ENCODE assay signal across 9 cellular contexts in genomic region chr6:32816746-32817204, GRCh38. TPM values are rescaled to one million over a fixed set of nuclear protein-coding genes. Genes with fewer than 3 reads are reported as not detected.
DNase-seq lines count a peak whose midpoint lies in the region; ATAC-seq, FAIRE-seq and TF ChIP-seq lines count a peak whose summit lies in the region.
"Had no signal": no experiment of that assay in that cellular context is flagged by ENCODE, and none has a peak within 500 bp of the region (broad histone marks: within the 10 kb centered on the region; RNA-seq: fewer than 3 reads in every experiment).

HLA-DOB (minus strand) TSS chr6:32817002; CDS start chr6:32816951, 51 bp downstream.

- no peaks in the 10 kb centered on the region for H3K36me3 Mint-ChIP-seq in activated CD4-positive, alpha-beta T cell treated with anti-CD3 and anti-CD28 coated beads, Interleukin-2, amount 10 ng/mL, durations not matched to agents 7 days and 5 days (ENCODE audit: low read depth)

- no peaks in the 10 kb centered on the region for H3K79me2 ChIP-seq in SK-N-SH (ENCODE audit: insufficient read depth)

- H2AFZ ChIP-seq in SK-N-SH (ENCODE audit: low read depth), result no peak within 1 kb of the TSS

- 5% methylated on average over 3 of the region's 3 CpGs for WGBS in SK-N-SH (ENCODE audit: low lambda C conversion rate)

- no peaks in the 10 kb centered on the region for H3K9me3 ChIP-seq in SK-N-SH

- ATAC-seq in GM21381 (IDR thresholded peaks at IDR 0.05; ENCODE audit: unreplicated experiment) (peak; percentile 49), HG03025 (IDR thresholded peaks at IDR 0.05; ENCODE audit: low FRiP score, unreplicated experiment) (no peak)

- H3K27me3 ChIP-seq in SK-N-SH (ENCODE audit: insufficient read depth), result peaks cover 40% of the 10 kb centered on the region

- H3K4me3 ChIP-seq in SK-N-SH (ENCODE audit: low read depth in 2 of 2, low read length in 1 of 2), result no peak within 1 kb of the TSS

- TF ChIP-seq CTCF in SK-N-SH (IDR thresholded peaks at IDR 0.05), result no peak

- no peak within 1 kb of the TSS for H3K27ac Mint-ChIP-seq in activated CD4-positive, alpha-beta T cell treated with anti-CD3 and anti-CD28 coated beads, Interleukin-2, amount 10 ng/mL, durations not matched to agents 7 days and 5 days

- H3K36me3 ChIP-seq in SK-N-SH (replicated peaks in 1 of 2; ENCODE audit: control insufficient read depth in 1 of 2, insufficient read depth in 2 of 2, low read length in 1 of 2), result no peaks in the 10 kb centered on the region

- no peak for TF ChIP-seq RAD21 in SK-N-SH (IDR thresholded peaks at IDR 0.05; ENCODE audit: low read length)

- H3K27me3 Mint-ChIP-seq in activated CD4-positive, alpha-beta T cell treated with anti-CD3 and anti-CD28 coated beads, Interleukin-2, amount 10 ng/mL, durations not matched to agents 7 days and 5 days, result no peaks in the 10 kb centered on the region

- no peak within 1 kb of the TSS for H3K27ac ChIP-seq in SK-N-SH (ENCODE audit: low read depth in 2 of 2, low read length in 1 of 2)

- TF ChIP-seq EP300 in SK-N-SH (IDR thresholded peaks at IDR 0.05; ENCODE audit: borderline replicate concordance in 1 of 2, low read depth in 1 of 2, low read length in 1 of 2), result no peak

- H3K4me2 ChIP-seq in SK-N-SH, result no peak within 1 kb of the TSS

- peak; percentile 29 to 30 for DNase-seq in AML-193 (lab: John Stamatoyannopoulos, UW)
- no peak for DNase-seq in SK-N-SH
- peak; percentile 35 for DNase-seq in iPS-NIHi7 (ENCODE audit: extremely low spot score)
- no peak for DNase-seq in GM19239 (ENCODE audit: insufficient read length, low spot score)
- no peak for DNase-seq in stimulated activated CD4-positive, alpha-beta T cell treated with anti-CD3 and anti-CD28 coated beads, Interleukin-1b, Interleukin-23, amount 100 ng/mL, for 48 hours
- no peak for DNase-seq in activated CD4-positive, alpha-beta T cell treated with anti-CD3 and anti-CD28 coated beads, Interleukin-2, amount 10 ng/mL, durations not matched to agents 7 days and 5 days

- no peaks in the 10 kb centered on the region for H3K9me3 Mint-ChIP-seq in activated CD4-positive, alpha-beta T cell treated with anti-CD3 and anti-CD28 coated beads, Interleukin-2, amount 10 ng/mL, durations not matched to agents 7 days and 5 days

- no peaks in the 10 kb centered on the region for H3K9me2 ChIP-seq in SK-N-SH

- CTCF ChIA-PET in SK-N-SH (lab: Yijun Ruan, JAX), result no interaction called here
- CTCF ChIA-PET in activated CD4-positive, alpha-beta T cell treated with anti-CD3 and anti-CD28 coated beads, Interleukin-2, amount 10 ng/mL, durations not matched to agents 7 days and 5 days (lab: Charles Lee), result no interaction called here

- H3K9ac ChIP-seq in SK-N-SH, result no peak within 1 kb of the TSS

- no peaks in the 10 kb centered on the region for H3F3A ChIP-seq in SK-N-SH (replicated peaks; ENCODE audit: insufficient read depth)

- no peaks in the 10 kb centered on the region for H4K20me1 ChIP-seq in SK-N-SH (ENCODE audit: insufficient read depth)

- H3K4me1 ChIP-seq in SK-N-SH (ENCODE audit: control insufficient read depth in 1 of 2, insufficient read depth in 2 of 2, low read depth in 1 of 2, low read length in 1 of 2), result no peaks in the 10 kb centered on the region

- peaks cover 7% of the 10 kb centered on the region for H3K4me1 Mint-ChIP-seq in activated CD4-positive, alpha-beta T cell treated with anti-CD3 and anti-CD28 coated beads, Interleukin-2, amount 10 ng/mL, durations not matched to agents 7 days and 5 days

- no peak for FAIRE-seq in GM19239 (lab: Jason Lieb, UNC)

- POLR2A ChIA-PET in SK-N-SH (lab: Yijun Ruan, JAX), result no interaction called here
- POLR2A ChIA-PET in activated CD4-positive, alpha-beta T cell treated with anti-CD3 and anti-CD28 coated beads, Interleukin-2, amount 10 ng/mL, durations not matched to agents 7 days and 5 days (lab: Charles Lee), result no interaction called here

- H3K4me3 Mint-ChIP-seq in activated CD4-positive, alpha-beta T cell treated with anti-CD3 and anti-CD28 coated beads, Interleukin-2, amount 10 ng/mL, durations not matched to agents 7 days and 5 days, result no peak within 1 kb of the TSS

TF ChIP-seq in SK-N-SH, 30 proteins besides CTCF, POLR2A, EP300 and RAD21:
- TF ChIP-seq ZBTB33 (IDR thresholded peaks at IDR 0.05; ENCODE audit: borderline replicate concordance, low read depth) (no peak), RFX5 (IDR thresholded peaks at IDR 0.05; ENCODE audit: low read length) (peak; percentile 97), SIN3A (IDR thresholded peaks at IDR 0.05; ENCODE audit: borderline replicate concordance, low read depth, low read length) (no peak), YY1 (IDR thresholded peaks at IDR 0.05; ENCODE audit: low read depth) (no peak), POLR2AphosphoS5 (IDR thresholded peaks at IDR 0.05; ENCODE audit: low read depth, low read length) (no peak), FOXM1 (IDR thresholded peaks at IDR 0.05; ENCODE audit: low read depth) (no peak)

RNA-seq across cellular contexts. Expression of gene HLA-DOB, which starts in this region (rescaled TPM):
- polyA plus RNA-seq in SK-N-SH (2012; rRNA removed), result not detected in 2 replicates
- not detected in 2 replicates for polyA plus RNA-seq in SK-N-SH (2012; cell fraction: cytosol; rRNA removed)
- 0.12 TPM in 1 of 2 replicates, not detected in the other for polyA plus RNA-seq in SK-N-SH (2012; cell fraction: nucleus; rRNA removed)
- total RNA-seq in activated CD4-positive, alpha-beta T cell treated with anti-CD3 and anti-CD28 coated beads, Interleukin-2, amount 10 ng/mL, durations not matched to agents 7 days and 5 days, result 1 to 10 TPM; 2.4 to 2.9 TPM
- total RNA-seq: kidney epithelial cell had no signal

Comparison
In these comparisons a context has a peak if more than half of its experiments do, and no peak if none do; other contexts are left out.
1. DNase-seq: peak in AML-193 (2 of 2) and iPS-NIHi7 (single experiment); none in SK-N-SH (single experiment), GM19239 (single experiment), stimulated activated CD4-positive, alpha-beta T cell treated with anti-CD3 and anti-CD28 coated beads, Interleukin-1b, Interleukin-23, amount 100 ng/mL, for 48 hours (single experiment) and activated CD4-positive, alpha-beta T cell treated with anti-CD3 and anti-CD28 coated beads, Interleukin-2, amount 10 ng/mL, durations not matched to agents 7 days and 5 days (single experiment).